9 cellular contexts compared by ENCODE assay signal in genomic region chr10:44973323-44974081, GRCh38. TPM values are rescaled to one million over a fixed set of nuclear protein-coding genes. Genes with fewer than 3 reads are reported as not detected.
DNase-seq lines count a peak whose midpoint lies in the region; ATAC-seq, FAIRE-seq and TF ChIP-seq lines count a peak whose summit lies in the region.
"Had no signal": no experiment of that assay in that cellular context is flagged by ENCODE, and none has a peak within 500 bp of the region (broad histone marks: within the 10 kb centered on the region; RNA-seq: fewer than 3 reads in every experiment).

No MANE protein-coding gene starts in this region.

- intact Hi-C loops in esophagus muscularis mucosa (cut with DNase I) (loop anchor here (10.0 kb wide), 1 partner anchor 99 kb away; no protein-coding TSS in a partner anchor), gastrocnemius medialis (cut with DNase I; ENCODE audit: low total_unique reads) (loop anchor here (10.0 kb wide), 1 partner anchor 99 kb away; no protein-coding TSS in a partner anchor), mucosa of descending colon (cut with DNase I, micrococcal nuclease) (loop anchor here in 1 of 2 donors (2.0 kb wide), 1 partner anchor 41 kb away; no protein-coding TSS in a partner anchor)

- TF ChIP-seq CTCF in KMS-11 (conservative IDR thresholded peaks at IDR 0.05; ENCODE audit: low read depth, low read length) (no peak), esophagus muscularis mucosa (IDR thresholded peaks at IDR 0.05) (no peak), gastrocnemius medialis (IDR thresholded peaks at IDR 0.05 in 4 of 5, conservative IDR thresholded peaks at IDR 0.05 in 1 of 5) (no peak), mucosa of descending colon (IDR thresholded peaks at IDR 0.05) (no peak)

- TF ChIP-seq POLR2A in esophagus muscularis mucosa (IDR thresholded peaks at IDR 0.05; ENCODE audit: low read depth), result no peak
- TF ChIP-seq POLR2A in gastrocnemius medialis (IDR thresholded peaks at IDR 0.05), result no peak

- H3K9ac ChIP-seq in KMS-11, result peak overlapping the region; percentile 65; the same call in 1 of the 2 replicates

- H3K4me2 ChIP-seq in KMS-11, result peak overlapping the region; percentile 88

- in situ Hi-C loops in gastrocnemius medialis (cut with MboI; ENCODE audit: low sequenced_read_pairs in 4 of 4), result loop anchor here in 1 of 4 donors (5.0 kb wide), 1 partner anchor 41 kb away; no protein-coding TSS in a partner anchor

- H3K4me1 ChIP-seq in KMS-11 (ENCODE audit: low read depth, poor library complexity, severe bottlenecking) (peaks cover 89% of the 10 kb centered on the region), esophagus muscularis mucosa (peaks cover 42 to 77% (median 66%) of the 10 kb centered on the region in 4 donors), gastrocnemius medialis (peaks cover 53 to 56% of the 10 kb centered on the region in 2 donors), mucosa of descending colon (ENCODE audit: low read depth) (peaks cover 21% of the 10 kb centered on the region)

- no peak overlapping the region for H3K4me3 ChIP-seq in KMS-11 (IDR thresholded peaks at IDR 0.05; ENCODE audit: insufficient read depth, low read depth, low read length)
- peak overlapping the region in 1 of 4 donors; percentile 59 for H3K4me3 ChIP-seq in esophagus muscularis mucosa
- H3K4me3 ChIP-seq in gastrocnemius medialis, result no peak overlapping the region
- H3K4me3 ChIP-seq in mucosa of descending colon, result no peak overlapping the region

- H2AFZ ChIP-seq in KMS-11 (ENCODE audit: low read depth), result no peak overlapping the region

- TF ChIP-seq EP300 in esophagus muscularis mucosa (IDR thresholded peaks at IDR 0.05), result no peak

- H4K20me1 ChIP-seq in KMS-11 (ENCODE audit: insufficient read depth), result no peaks in the 10 kb centered on the region

- ATAC-seq in gastrocnemius medialis (no peak), mucosa of descending colon (no peak), HG03378 (IDR thresholded peaks at IDR 0.05; ENCODE audit: unreplicated experiment) (no peak)
- ATAC-seq: activated CD4-positive, alpha-beta T cell treated with anti-CD3 and anti-CD28 coated beads for 36 hours had no signal

- H3K27me3 ChIP-seq in KMS-11 (ENCODE audit: insufficient read depth, low read depth) (no peaks in the 10 kb centered on the region), esophagus muscularis mucosa (no peaks in the 10 kb centered on the region), gastrocnemius medialis (no peaks in the 10 kb centered on the region)

- 72% methylated on average over 18 of the region's 18 CpGs for WGBS in esophagus muscularis mucosa

- H3K79me2 ChIP-seq in KMS-11 (ENCODE audit: insufficient read depth, low read depth), result peaks cover 66% of the 10 kb centered on the region

- H3K9me3 ChIP-seq in esophagus muscularis mucosa, result no peaks in the 10 kb centered on the region
- H3K9me3 ChIP-seq in gastrocnemius medialis, result no peaks in the 10 kb centered on the region
- H3K9me3 ChIP-seq in mucosa of descending colon, result no peaks in the 10 kb centered on the region

- H3K27ac ChIP-seq in KMS-11 (peak overlapping the region; percentile 66), esophagus muscularis mucosa (replicated peaks in 1 of 4) (peak overlapping the region; percentile 88 to 92 (median 90)), gastrocnemius medialis (peak overlapping the region; percentile 84 to 94 (median 90))

- no peak for DNase-seq in GM18507 (ENCODE audit: extremely low spot score, insufficient read length, low read depth)
- no peak for DNase-seq in esophagus muscularis mucosa (ENCODE audit: extremely low spot score)
- DNase-seq in gastrocnemius medialis, result peak in 1 of 2 donors; percentile 12
- DNase-seq in OCI-M1 (lab: John Stamatoyannopoulos, UW), result no peak
- no peak for DNase-seq in Ammon's horn (ENCODE audit: low spot score)
- DNase-seq in mucosa of descending colon, result no peak
- DNase-seq: activated CD4-positive, alpha-beta T cell treated with anti-CD3 and anti-CD28 coated beads for 36 hours had no signal

- 0 out of 2 replicates have a peak, but pooled peaks cover 4% of the 10 kb centered on the region for H3K36me3 ChIP-seq in KMS-11 (ENCODE audit: insufficient read depth)
- H3K36me3 ChIP-seq in esophagus muscularis mucosa, result peaks cover 9 to 60% (median 44%) of the 10 kb centered on the region in 4 donors
- peaks cover 0 to 14% of the 10 kb centered on the region in 2 donors for H3K36me3 ChIP-seq in gastrocnemius medialis
- no peaks in the 10 kb centered on the region for H3K36me3 ChIP-seq in mucosa of descending colon (ENCODE audit: low read depth)

- peak; percentile 89 for FAIRE-seq in GM18507 (lab: Jason Lieb, UNC)

RNA-seq across cellular contexts. Expression of gene DEPP1, which starts 5.1 kb away (rescaled TPM):
- total RNA-seq in esophagus muscularis mucosa (100 to 1,000 TPM in 2 of 4 donors, 10 to 100 TPM in 2; 32.0 to 413 (median 126) TPM), gastrocnemius medialis (100 to 1,000 TPM in 2 of 4 donors, 10 to 100 TPM in 2; 83.4 to 331 (median 120) TPM), mucosa of descending colon (10 to 100 TPM; 14.8 to 19.0 (median 18.1) TPM)

RNA-seq across cellular contexts. Expression of gene RASSF4, which starts 13.9 kb away (rescaled TPM):
- total RNA-seq in esophagus muscularis mucosa (10 to 100 TPM; 27.6 to 41.5 (median 32.7) TPM), gastrocnemius medialis (10 to 100 TPM in 3 of 4 donors, 1 to 10 TPM in 1; 9.4 to 39.7 (median 24.0) TPM), mucosa of descending colon (10 to 100 TPM; 20.0 to 50.6 (median 32.3) TPM)

RNA-seq across cellular contexts. Expression of gene ZNF22, which starts 27.2 kb away (rescaled TPM):
- total RNA-seq in esophagus muscularis mucosa, result 10 to 100 TPM; 17.5 to 24.4 (median 19.5) TPM
- total RNA-seq in gastrocnemius medialis, result 10 to 100 TPM in 2 of 4 donors, 1 to 10 TPM in 2; 3.6 to 12.3 (median 8.1) TPM
- total RNA-seq in mucosa of descending colon, result 10 to 100 TPM; 14.6 to 17.7 (median 15.5) TPM
